Comparison of ENCODE assay signal across 7 cellular contexts in the genomic region with DNA sequence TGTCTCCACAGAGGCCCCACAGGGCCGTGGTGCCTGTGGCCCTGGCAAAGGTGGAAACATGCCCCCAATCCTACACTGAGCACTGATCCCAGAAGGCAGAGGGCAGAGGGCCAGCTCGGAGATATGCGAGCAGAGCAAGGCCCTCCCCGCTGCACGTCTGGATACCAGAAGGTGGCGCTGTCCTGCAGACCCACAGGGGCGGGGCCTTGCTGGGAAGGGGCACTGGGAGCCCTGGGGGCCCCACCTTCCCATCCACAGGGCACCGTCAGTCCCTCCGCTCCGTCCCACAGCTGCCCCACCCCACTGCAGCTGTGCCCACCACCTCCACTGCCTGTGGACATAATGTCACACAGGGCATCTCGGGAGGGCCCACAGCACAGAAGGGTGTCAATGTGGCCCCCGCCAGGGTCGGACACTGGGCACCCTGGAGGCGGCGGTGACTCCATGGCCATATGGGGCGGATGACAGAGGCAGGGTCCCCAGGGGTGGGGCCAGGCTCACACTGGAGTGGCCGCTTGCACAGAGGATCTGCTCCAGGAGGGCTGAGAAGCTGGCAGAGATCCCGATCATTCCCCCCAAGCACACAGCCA. TPM values are rescaled to one million over a fixed set of nuclear protein-coding genes. Genes with fewer than 3 reads are reported as not detected.
DNase-seq lines count a peak whose midpoint lies in the region; ATAC-seq and TF ChIP-seq lines count a peak whose summit lies in the region.
"Had no signal": no experiment of that assay in that cellular context is flagged by ENCODE, and none has a peak within 500 bp of the region (broad histone marks: within the 10 kb centered on the region; RNA-seq: fewer than 3 reads in every experiment).

No MANE protein-coding gene starts in this region.

- H3K27me3 Mint-ChIP-seq in CD4-positive, alpha-beta T cell = peaks cover 16% of the 10 kb centered on the region

- peak; percentile 37 for ATAC-seq in CD4-positive, alpha-beta T cell (ENCODE audit: poor library complexity)
- no peak for ATAC-seq in GM18867 (IDR thresholded peaks at IDR 0.05; ENCODE audit: unreplicated experiment)

- TF ChIP-seq CTCF in CD4-positive, alpha-beta T cell (IDR thresholded peaks at IDR 0.05) = no peak
- TF ChIP-seq CTCF in LNCaP clone FGC (IDR thresholded peaks at IDR 0.05; ENCODE audit: control insufficient read depth, extremely low read depth, insufficient read depth) = peak; percentile 74
- TF ChIP-seq CTCF in liver (IDR thresholded peaks at IDR 0.05; ENCODE audit: low read depth, low read length, missing input control) = peak; percentile 47

- no peak overlapping the region for H3K4me3 Mint-ChIP-seq in CD4-positive, alpha-beta T cell

- intact Hi-C loops in CD4-positive, alpha-beta T cell (cut with DNase I, micrococcal nuclease) = no loop called here

- DNase-seq in CD4-positive, alpha-beta T cell = peak in 1 of 10 experiments; percentile 20
- DNase-seq in LNCaP clone FGC (ENCODE audit: low read depth) = peak; percentile 37
- DNase-seq in amniotic epithelial cell (ENCODE audit: low read depth) = peak; percentile 65
- no peak for DNase-seq in foreskin melanocyte

- H3K4me3 ChIP-seq in LNCaP clone FGC (ENCODE audit: low read depth, low read length) (no peak overlapping the region), liver (ENCODE audit: low read depth in 1 of 3, low read length in 3 of 3) (no peak overlapping the region)

- WGBS in liver = 51% methylated on average over 18 of the region's 18 CpGs

- H3K36me3 ChIP-seq in liver (ENCODE audit: control insufficient read depth in 4 of 4, insufficient read depth in 3 of 4, low read depth in 1 of 4, low read length in 3 of 4) = no peaks in the 10 kb centered on the region

- H3K27me3 ChIP-seq in CD4-positive, alpha-beta T cell (ENCODE audit: control insufficient read depth, insufficient read depth, low read length) = peaks cover 6% of the 10 kb centered on the region
- no peaks in the 10 kb centered on the region for H3K27me3 ChIP-seq in liver (ENCODE audit: control insufficient read depth in 4 of 4, insufficient read depth in 4 of 4, low read length in 3 of 4)

- CTCF ChIA-PET in CD4-positive, alpha-beta T cell (lab: Charles Lee) = interaction anchor here (0.8 kb wide), 1 partner anchor 10 kb away, joined by 4 read pairs; a partner anchor contains a TSS

- H3K9ac ChIP-seq in liver (ENCODE audit: low read depth in 1 of 2, low read length in 2 of 2) = no peak overlapping the region

- no peaks in the 10 kb centered on the region for H3K9me3 Mint-ChIP-seq in CD4-positive, alpha-beta T cell

- POLR2A ChIA-PET in CD4-positive, alpha-beta T cell (lab: Charles Lee) = no interaction called here

- TF ChIP-seq RAD21 in liver (IDR thresholded peaks at IDR 0.05) = no peak

- H3K4me1 Mint-ChIP-seq in CD4-positive, alpha-beta T cell (ENCODE audit: low read depth) = no peaks in the 10 kb centered on the region

- no peaks in the 10 kb centered on the region for H3K36me3 Mint-ChIP-seq in CD4-positive, alpha-beta T cell (ENCODE audit: low read depth)

- no peaks in the 10 kb centered on the region for H3K9me3 ChIP-seq in CD4-positive, alpha-beta T cell (ENCODE audit: control insufficient read depth, low read length)
- no peaks in the 10 kb centered on the region for H3K9me3 ChIP-seq in liver (ENCODE audit: control insufficient read depth in 4 of 4, low read length in 3 of 4)

- no peak overlapping the region for H3K27ac ChIP-seq in CD4-positive, alpha-beta T cell (ENCODE audit: low read depth, low read length)
- H3K27ac ChIP-seq in liver (ENCODE audit: low read depth in 1 of 2, low read length in 2 of 2) = no peak overlapping the region

- peaks cover 5 to 33% (median 21%) of the 10 kb centered on the region in 4 donors for H3K4me1 ChIP-seq in liver (ENCODE audit: control insufficient read depth in 4 of 4, insufficient read depth in 4 of 4, low read length in 3 of 4)

- H3K27ac Mint-ChIP-seq in CD4-positive, alpha-beta T cell = no peak overlapping the region

TF ChIP-seq in liver, 16 proteins besides CTCF, POLR2A, EP300 and RAD21:
- TF ChIP-seq, protein P1, sequence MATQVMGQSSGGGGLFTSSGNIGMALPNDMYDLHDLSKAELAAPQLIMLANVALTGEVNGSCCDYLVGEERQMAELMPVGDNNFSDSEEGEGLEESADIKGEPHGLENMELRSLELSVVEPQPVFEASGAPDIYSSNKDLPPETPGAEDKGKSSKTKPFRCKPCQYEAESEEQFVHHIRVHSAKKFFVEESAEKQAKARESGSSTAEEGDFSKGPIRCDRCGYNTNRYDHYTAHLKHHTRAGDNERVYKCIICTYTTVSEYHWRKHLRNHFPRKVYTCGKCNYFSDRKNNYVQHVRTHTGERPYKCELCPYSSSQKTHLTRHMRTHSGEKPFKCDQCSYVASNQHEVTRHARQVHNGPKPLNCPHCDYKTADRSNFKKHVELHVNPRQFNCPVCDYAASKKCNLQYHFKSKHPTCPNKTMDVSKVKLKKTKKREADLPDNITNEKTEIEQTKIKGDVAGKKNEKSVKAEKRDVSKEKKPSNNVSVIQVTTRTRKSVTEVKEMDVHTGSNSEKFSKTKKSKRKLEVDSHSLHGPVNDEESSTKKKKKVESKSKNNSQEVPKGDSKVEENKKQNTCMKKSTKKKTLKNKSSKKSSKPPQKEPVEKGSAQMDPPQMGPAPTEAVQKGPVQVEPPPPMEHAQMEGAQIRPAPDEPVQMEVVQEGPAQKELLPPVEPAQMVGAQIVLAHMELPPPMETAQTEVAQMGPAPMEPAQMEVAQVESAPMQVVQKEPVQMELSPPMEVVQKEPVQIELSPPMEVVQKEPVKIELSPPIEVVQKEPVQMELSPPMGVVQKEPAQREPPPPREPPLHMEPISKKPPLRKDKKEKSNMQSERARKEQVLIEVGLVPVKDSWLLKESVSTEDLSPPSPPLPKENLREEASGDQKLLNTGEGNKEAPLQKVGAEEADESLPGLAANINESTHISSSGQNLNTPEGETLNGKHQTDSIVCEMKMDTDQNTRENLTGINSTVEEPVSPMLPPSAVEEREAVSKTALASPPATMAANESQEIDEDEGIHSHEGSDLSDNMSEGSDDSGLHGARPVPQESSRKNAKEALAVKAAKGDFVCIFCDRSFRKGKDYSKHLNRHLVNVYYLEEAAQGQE (IDR thresholded peaks at IDR 0.05) = no peak
- TF ChIP-seq, protein P2, sequence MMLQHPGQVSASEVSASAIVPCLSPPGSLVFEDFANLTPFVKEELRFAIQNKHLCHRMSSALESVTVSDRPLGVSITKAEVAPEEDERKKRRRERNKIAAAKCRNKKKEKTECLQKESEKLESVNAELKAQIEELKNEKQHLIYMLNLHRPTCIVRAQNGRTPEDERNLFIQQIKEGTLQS (IDR thresholded peaks at IDR 0.05) = no peak
- TF ChIP-seq FOXA2 (IDR thresholded peaks at IDR 0.05) (no peak), NR2F2 (IDR thresholded peaks at IDR 0.05) (no peak), HNF4A (conservative IDR thresholded peaks at IDR 0.05) (no peak), SP1 (IDR thresholded peaks at IDR 0.05) (no peak), GABPA (IDR thresholded peaks at IDR 0.05 in 1 of 2, conservative IDR thresholded peaks at IDR 0.05 in 1 of 2) (no peak), JUND (IDR thresholded peaks at IDR 0.05) (no peak), TAF1 (conservative IDR thresholded peaks at IDR 0.05) (no peak), EGR1 (IDR thresholded peaks at IDR 0.05; ENCODE audit: low read depth in 2 of 2) (no peak), FOXA1 (IDR thresholded peaks at IDR 0.05) (no peak), HNF4G (IDR thresholded peaks at IDR 0.05) (no peak), YY1 (IDR thresholded peaks at IDR 0.05) (no peak), RXRA (IDR thresholded peaks at IDR 0.05) (no peak)
- TF ChIP-seq, protein P3, sequence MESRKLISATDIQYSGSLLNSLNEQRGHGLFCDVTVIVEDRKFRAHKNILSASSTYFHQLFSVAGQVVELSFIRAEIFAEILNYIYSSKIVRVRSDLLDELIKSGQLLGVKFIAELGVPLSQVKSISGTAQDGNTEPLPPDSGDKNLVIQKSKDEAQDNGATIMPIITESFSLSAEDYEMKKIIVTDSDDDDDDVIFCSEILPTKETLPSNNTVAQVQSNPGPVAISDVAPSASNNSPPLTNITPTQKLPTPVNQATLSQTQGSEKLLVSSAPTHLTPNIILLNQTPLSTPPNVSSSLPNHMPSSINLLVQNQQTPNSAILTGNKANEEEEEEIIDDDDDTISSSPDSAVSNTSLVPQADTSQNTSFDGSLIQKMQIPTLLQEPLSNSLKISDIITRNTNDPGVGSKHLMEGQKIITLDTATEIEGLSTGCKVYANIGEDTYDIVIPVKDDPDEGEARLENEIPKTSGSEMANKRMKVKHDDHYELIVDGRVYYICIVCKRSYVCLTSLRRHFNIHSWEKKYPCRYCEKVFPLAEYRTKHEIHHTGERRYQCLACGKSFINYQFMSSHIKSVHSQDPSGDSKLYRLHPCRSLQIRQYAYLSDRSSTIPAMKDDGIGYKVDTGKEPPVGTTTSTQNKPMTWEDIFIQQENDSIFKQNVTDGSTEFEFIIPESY (IDR thresholded peaks at IDR 0.05) = no peak
- TF ChIP-seq, protein P4, sequence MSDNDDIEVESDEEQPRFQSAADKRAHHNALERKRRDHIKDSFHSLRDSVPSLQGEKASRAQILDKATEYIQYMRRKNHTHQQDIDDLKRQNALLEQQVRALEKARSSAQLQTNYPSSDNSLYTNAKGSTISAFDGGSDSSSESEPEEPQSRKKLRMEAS (IDR thresholded peaks at IDR 0.05) = no peak

RNA-seq across cellular contexts. Expression of a gene that starts 4.9 kb away (rescaled TPM):
- under 1 TPM; 0.22 to 0.91 TPM for total RNA-seq in CD4-positive, alpha-beta T cell
- 1 to 10 TPM; 1.6 to 2.5 TPM for total RNA-seq in liver
- 1 to 10 TPM in 1 of 2 donors, under 1 TPM in 1; 0.40 to 3.6 TPM for polyA plus RNA-seq in liver
- total RNA-seq: RPMI7951 had no signal

RNA-seq across cellular contexts. Expression of a gene that starts 9.7 kb away (rescaled TPM):
- total RNA-seq in CD4-positive, alpha-beta T cell = 10 to 100 TPM; 25.3 to 29.2 TPM
- 1 to 10 TPM; 2.4 to 4.6 TPM for total RNA-seq in liver
- 1 to 10 TPM; 4.8 to 5.0 TPM for polyA plus RNA-seq in liver

RNA-seq across cellular contexts. Expression of a gene that starts 10.0 kb away (rescaled TPM):
- 100 to 1,000 TPM; 109 to 126 TPM for total RNA-seq in CD4-positive, alpha-beta T cell
- 10 to 100 TPM; 31.4 to 75.9 TPM for total RNA-seq in liver
- 100 to 1,000 TPM; 263 to 621 TPM for polyA plus RNA-seq in liver

RNA-seq across cellular contexts. Expression of a gene that starts 21.6 kb away (rescaled TPM):
- 10 to 100 TPM; 45.1 to 48.6 TPM for total RNA-seq in CD4-positive, alpha-beta T cell
- 10 to 100 TPM; 17.2 to 23.3 TPM for total RNA-seq in liver
- 10 to 100 TPM; 11.0 to 11.4 TPM for polyA plus RNA-seq in liver

RNA-seq across cellular contexts. Expression of a gene that starts 58.7 kb away (rescaled TPM):
- total RNA-seq in CD4-positive, alpha-beta T cell = 10 to 100 TPM; 11.4 to 12.4 TPM
- 1 to 10 TPM in 1 of 2 donors, under 1 TPM in 1; 0.59 to 7.3 TPM for total RNA-seq in liver
- under 1 TPM; 0.28 to 0.40 TPM for polyA plus RNA-seq in liver
- total RNA-seq: RPMI7951 had no signal

Comparison
In these comparisons a context has a peak if more than half of its experiments do, and no peak if none do; other contexts are left out.
1. RNA of a gene that starts 9.7 kb away (total RNA-seq): 25.3 to 29.2 TPM in CD4-positive, alpha-beta T cell; 2.4 to 4.6 TPM in liver; every median in the first group is over 4 times any median in the second.